ENCODE assay signal across 1 cellular context in the genomic region with DNA sequence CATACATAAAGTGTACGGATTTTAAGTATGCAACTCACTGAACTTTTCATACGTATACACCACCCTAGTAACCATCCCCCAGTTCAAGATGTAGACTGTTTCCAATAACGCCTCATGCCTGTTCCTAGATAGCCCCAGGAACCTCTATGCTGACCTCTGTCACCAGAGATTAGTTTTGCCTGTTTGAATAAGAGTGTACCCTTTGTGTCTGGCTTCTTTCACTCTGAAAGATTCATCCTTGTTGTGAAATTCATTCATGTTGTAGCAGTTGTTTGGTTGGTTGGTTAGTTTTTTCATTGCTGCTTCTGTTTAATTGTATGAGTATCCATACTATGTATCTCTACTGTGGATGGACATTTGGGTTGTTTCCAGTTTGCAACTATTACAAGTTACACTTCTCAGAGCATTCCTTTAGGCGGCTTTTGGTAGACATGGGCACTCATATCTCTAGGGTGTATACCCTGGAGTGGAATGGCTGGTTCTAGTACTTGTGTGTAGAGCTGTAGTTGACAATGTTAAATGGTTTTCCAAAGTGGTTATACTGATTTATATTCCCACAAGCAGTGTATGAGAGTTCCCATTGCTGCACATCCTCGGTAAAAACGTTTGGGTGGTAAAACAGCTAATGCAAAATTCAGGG.
A peak's percentile ranks its signal among the peaks of the same experiment; 100 is the strongest.
TF ChIP-seq lines count a peak whose summit lies in the region.

No MANE protein-coding gene starts in this region.

TF ChIP-seq in HepG2, 621 proteins besides CTCF, POLR2A, EP300 and RAD21:
- TF ChIP-seq, protein P1, sequence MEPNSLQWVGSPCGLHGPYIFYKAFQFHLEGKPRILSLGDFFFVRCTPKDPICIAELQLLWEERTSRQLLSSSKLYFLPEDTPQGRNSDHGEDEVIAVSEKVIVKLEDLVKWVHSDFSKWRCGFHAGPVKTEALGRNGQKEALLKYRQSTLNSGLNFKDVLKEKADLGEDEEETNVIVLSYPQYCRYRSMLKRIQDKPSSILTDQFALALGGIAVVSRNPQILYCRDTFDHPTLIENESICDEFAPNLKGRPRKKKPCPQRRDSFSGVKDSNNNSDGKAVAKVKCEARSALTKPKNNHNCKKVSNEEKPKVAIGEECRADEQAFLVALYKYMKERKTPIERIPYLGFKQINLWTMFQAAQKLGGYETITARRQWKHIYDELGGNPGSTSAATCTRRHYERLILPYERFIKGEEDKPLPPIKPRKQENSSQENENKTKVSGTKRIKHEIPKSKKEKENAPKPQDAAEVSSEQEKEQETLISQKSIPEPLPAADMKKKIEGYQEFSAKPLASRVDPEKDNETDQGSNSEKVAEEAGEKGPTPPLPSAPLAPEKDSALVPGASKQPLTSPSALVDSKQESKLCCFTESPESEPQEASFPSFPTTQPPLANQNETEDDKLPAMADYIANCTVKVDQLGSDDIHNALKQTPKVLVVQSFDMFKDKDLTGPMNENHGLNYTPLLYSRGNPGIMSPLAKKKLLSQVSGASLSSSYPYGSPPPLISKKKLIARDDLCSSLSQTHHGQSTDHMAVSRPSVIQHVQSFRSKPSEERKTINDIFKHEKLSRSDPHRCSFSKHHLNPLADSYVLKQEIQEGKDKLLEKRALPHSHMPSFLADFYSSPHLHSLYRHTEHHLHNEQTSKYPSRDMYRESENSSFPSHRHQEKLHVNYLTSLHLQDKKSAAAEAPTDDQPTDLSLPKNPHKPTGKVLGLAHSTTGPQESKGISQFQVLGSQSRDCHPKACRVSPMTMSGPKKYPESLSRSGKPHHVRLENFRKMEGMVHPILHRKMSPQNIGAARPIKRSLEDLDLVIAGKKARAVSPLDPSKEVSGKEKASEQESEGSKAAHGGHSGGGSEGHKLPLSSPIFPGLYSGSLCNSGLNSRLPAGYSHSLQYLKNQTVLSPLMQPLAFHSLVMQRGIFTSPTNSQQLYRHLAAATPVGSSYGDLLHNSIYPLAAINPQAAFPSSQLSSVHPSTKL (CRISPR knock-in tag; IDR thresholded peaks at IDR 0.05), result peak; percentile 30; the same call in 1 of the 2 replicates
- TF ChIP-seq SOX6 (IDR thresholded peaks at IDR 0.05) (no peak), SOX6 (CRISPR knock-in tag; IDR thresholded peaks at IDR 0.05) (peak; percentile 28; the same call in 1 of the 2 replicates), HDAC1 (CRISPR knock-in tag; IDR thresholded peaks at IDR 0.05) (no peak), CBX2 (IDR thresholded peaks at IDR 0.05; ENCODE audit: low read depth, low read length) (no peak), CBX2 (CRISPR knock-in tag; IDR thresholded peaks at IDR 0.05; ENCODE audit: low read depth) (no peak), ZNF260 (CRISPR knock-in tag; IDR thresholded peaks at IDR 0.05; ENCODE audit: borderline replicate concordance, low read depth) (no peak), SRSF4 (IDR thresholded peaks at IDR 0.05; ENCODE audit: low read depth, low read length, poor library complexity, severe bottlenecking) (no peak), SMARCE1 (IDR thresholded peaks at IDR 0.05; ENCODE audit: borderline replicate concordance) (no peak), NFKBIZ (CRISPR knock-in tag; IDR thresholded peaks at IDR 0.05) (no peak), RARA (CRISPR knock-in tag; IDR thresholded peaks at IDR 0.05) (peak; percentile 73; the same call in 1 of the 2 replicates), NR2F6 (IDR thresholded peaks at IDR 0.05) (peak; percentile 53; the same call in 1 of the 2 replicates), NR2F6 (CRISPR knock-in tag; IDR thresholded peaks at IDR 0.05) (no peak; the same call in 1 of the 2 replicates), HNF4A (CRISPR knock-in tag; IDR thresholded peaks at IDR 0.05) (peak; percentile 15; the same call in 1 of the 2 replicates), SOX13 (IDR thresholded peaks at IDR 0.05) (no peak), SOX13 (CRISPR knock-in tag; conservative IDR thresholded peaks at IDR 0.05 in 1 of 2, IDR thresholded peaks at IDR 0.05 in 1 of 2) (peak in 1 of 2 experiments; percentile 87; a peak in 2 of 4 replicates), FOXA3 (CRISPR knock-in tag; IDR thresholded peaks at IDR 0.05) (0 out of 2 replicates have a peak, but pooled peaks have one; percentile 16), CEBPB (IDR thresholded peaks at IDR 0.05; ENCODE audit: borderline replicate concordance, low read depth, low read length) (peak; percentile 20; the same call in 1 of the 2 replicates), SAP130 (CRISPR knock-in tag; IDR thresholded peaks at IDR 0.05; ENCODE audit: low read depth) (0 out of 2 replicates have a peak, but pooled peaks have one; percentile 4), NCOR1 (IDR thresholded peaks at IDR 0.05; ENCODE audit: borderline replicate concordance, low read length) (peak; percentile 36; the same call in 1 of the 2 replicates), SOX5 (CRISPR knock-in tag; IDR thresholded peaks at IDR 0.05; ENCODE audit: borderline replicate concordance) (peak; percentile 63; the same call in 1 of the 2 replicates), ZNF724P (CRISPR knock-in tag; IDR thresholded peaks at IDR 0.05; ENCODE audit: borderline replicate concordance) (no peak), NR2F2 (IDR thresholded peaks at IDR 0.05; ENCODE audit: borderline replicate concordance, low read depth) (0 out of 2 replicates have a peak, but pooled peaks have one; percentile 18), BCL6 (CRISPR knock-in tag; IDR thresholded peaks at IDR 0.05) (peak; percentile 99)
- TF ChIP-seq, protein P2, sequence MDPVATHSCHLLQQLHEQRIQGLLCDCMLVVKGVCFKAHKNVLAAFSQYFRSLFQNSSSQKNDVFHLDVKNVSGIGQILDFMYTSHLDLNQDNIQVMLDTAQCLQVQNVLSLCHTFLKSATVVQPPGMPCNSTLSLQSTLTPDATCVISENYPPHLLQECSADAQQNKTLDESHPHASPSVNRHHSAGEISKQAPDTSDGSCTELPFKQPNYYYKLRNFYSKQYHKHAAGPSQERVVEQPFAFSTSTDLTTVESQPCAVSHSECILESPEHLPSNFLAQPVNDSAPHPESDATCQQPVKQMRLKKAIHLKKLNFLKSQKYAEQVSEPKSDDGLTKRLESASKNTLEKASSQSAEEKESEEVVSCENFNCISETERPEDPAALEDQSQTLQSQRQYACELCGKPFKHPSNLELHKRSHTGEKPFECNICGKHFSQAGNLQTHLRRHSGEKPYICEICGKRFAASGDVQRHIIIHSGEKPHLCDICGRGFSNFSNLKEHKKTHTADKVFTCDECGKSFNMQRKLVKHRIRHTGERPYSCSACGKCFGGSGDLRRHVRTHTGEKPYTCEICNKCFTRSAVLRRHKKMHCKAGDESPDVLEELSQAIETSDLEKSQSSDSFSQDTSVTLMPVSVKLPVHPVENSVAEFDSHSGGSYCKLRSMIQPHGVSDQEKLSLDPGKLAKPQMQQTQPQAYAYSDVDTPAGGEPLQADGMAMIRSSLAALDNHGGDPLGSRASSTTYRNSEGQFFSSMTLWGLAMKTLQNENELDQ (CRISPR knock-in tag; IDR thresholded peaks at IDR 0.05; ENCODE audit: borderline replicate concordance), result no peak
- TF ChIP-seq, protein P3, sequence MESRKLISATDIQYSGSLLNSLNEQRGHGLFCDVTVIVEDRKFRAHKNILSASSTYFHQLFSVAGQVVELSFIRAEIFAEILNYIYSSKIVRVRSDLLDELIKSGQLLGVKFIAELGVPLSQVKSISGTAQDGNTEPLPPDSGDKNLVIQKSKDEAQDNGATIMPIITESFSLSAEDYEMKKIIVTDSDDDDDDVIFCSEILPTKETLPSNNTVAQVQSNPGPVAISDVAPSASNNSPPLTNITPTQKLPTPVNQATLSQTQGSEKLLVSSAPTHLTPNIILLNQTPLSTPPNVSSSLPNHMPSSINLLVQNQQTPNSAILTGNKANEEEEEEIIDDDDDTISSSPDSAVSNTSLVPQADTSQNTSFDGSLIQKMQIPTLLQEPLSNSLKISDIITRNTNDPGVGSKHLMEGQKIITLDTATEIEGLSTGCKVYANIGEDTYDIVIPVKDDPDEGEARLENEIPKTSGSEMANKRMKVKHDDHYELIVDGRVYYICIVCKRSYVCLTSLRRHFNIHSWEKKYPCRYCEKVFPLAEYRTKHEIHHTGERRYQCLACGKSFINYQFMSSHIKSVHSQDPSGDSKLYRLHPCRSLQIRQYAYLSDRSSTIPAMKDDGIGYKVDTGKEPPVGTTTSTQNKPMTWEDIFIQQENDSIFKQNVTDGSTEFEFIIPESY (CRISPR knock-in tag; IDR thresholded peaks at IDR 0.05), result no peak
- TF ChIP-seq, protein P4, sequence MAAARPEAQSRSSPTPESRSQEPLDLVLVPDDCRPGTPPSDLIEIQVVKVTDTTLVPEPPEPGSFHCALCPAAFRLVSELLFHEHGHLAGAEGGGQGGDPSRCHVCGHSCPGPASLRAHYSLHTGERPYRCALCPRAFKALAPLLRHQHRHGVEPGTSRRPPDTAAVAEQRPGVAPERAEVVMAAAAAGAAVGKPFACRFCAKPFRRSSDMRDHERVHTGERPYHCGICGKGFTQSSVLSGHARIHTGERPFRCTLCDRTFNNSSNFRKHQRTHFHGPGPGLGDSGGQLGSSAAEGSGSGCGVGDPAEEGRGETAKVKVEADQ (CRISPR knock-in tag; IDR thresholded peaks at IDR 0.05; ENCODE audit: borderline replicate concordance), result no peak
- TF ChIP-seq, protein P5, sequence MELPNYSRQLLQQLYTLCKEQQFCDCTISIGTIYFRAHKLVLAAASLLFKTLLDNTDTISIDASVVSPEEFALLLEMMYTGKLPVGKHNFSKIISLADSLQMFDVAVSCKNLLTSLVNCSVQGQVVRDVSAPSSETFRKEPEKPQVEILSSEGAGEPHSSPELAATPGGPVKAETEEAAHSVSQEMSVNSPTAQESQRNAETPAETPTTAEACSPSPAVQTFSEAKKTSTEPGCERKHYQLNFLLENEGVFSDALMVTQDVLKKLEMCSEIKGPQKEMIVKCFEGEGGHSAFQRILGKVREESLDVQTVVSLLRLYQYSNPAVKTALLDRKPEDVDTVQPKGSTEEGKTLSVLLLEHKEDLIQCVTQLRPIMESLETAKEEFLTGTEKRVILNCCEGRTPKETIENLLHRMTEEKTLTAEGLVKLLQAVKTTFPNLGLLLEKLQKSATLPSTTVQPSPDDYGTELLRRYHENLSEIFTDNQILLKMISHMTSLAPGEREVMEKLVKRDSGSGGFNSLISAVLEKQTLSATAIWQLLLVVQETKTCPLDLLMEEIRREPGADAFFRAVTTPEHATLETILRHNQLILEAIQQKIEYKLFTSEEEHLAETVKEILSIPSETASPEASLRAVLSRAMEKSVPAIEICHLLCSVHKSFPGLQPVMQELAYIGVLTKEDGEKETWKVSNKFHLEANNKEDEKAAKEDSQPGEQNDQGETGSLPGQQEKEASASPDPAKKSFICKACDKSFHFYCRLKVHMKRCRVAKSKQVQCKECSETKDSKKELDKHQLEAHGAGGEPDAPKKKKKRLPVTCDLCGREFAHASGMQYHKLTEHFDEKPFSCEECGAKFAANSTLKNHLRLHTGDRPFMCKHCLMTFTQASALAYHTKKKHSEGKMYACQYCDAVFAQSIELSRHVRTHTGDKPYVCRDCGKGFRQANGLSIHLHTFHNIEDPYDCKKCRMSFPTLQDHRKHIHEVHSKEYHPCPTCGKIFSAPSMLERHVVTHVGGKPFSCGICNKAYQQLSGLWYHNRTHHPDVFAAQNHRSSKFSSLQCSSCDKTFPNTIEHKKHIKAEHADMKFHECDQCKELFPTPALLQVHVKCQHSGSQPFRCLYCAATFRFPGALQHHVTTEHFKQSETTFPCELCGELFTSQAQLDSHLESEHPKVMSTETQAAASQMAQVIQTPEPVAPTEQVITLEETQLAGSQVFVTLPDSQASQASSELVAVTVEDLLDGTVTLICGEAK (IDR thresholded peaks at IDR 0.05), result no peak
- TF ChIP-seq, protein P5 (CRISPR knock-in tag; IDR thresholded peaks at IDR 0.05), result no peak
